In the genomic region with DNA sequence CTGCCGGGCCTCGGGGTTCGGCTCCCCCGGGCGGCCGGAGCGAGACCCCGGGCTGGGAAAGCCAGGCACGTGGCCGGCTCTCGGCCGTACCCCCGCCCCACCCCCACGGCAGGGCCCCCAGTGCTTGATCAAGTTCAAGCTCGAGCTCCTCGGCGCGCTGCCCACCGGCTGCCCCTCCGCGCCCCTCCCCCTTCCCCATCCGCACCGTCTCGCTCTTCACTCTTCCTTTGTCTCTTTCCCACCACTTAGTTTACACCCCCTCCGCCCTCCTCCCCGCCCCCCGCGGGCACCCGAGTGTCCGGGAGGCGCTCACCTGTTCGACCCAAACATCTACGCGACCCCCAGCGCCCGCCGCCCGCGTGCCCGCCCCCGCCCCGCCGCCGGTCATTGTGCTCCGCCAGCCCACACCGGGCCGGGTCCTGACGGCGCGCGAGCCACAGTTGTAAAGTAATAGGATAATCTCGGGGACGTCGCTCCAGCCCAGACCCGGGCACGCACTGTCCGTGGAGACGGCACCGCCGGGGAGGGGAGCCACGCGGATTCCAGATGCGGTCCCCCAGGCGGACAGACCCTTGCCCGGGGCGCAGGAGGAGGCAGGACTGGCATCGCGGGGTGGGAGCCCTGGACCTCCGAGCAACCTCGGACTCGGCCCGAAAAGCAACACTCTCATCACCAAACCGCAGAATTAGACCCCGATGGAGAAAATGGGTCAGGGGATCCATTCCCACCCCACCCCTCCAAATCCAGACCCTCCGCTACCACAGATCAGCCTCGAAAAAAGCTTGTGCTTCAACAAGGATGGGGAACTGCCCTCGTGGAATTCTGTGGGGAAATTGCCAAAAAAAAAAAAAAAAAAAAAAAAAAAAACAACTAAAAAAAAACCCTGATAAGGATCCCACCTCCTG, we compare ENCODE assay signal across 8 cellular contexts.
A peak's percentile ranks its signal among the peaks of the same experiment; 100 is the strongest.
DNase-seq lines count a peak whose midpoint lies in the region; ATAC-seq and TF ChIP-seq lines count a peak whose summit lies in the region.

No MANE protein-coding gene starts in this region.

- ATAC-seq in HG02938 (IDR thresholded peaks at IDR 0.05; ENCODE audit: unreplicated experiment), result no peak
- no peak for ATAC-seq in HG03135 (IDR thresholded peaks at IDR 0.05; ENCODE audit: unreplicated experiment)

- peaks cover 41% of the 10 kb centered on the region for H3K4me1 Mint-ChIP-seq in brain

- no peaks in the 10 kb centered on the region for H3K36me3 ChIP-seq in kidney epithelial cell (ENCODE audit: control insufficient read depth, insufficient read depth, low read length)

- H3K36me3 Mint-ChIP-seq in brain, result peaks cover 12% of the 10 kb centered on the region

- peak overlapping the region; percentile 96 to 99 (median 98) for H3K27ac Mint-ChIP-seq in brain

- H3K4me3 Mint-ChIP-seq in brain, result peak overlapping the region; percentile 87 to 97 (median 91)

- TF ChIP-seq CTCF in brain (conservative IDR thresholded peaks at IDR 0.05), result no peak
- TF ChIP-seq CTCF in kidney epithelial cell (IDR thresholded peaks at IDR 0.05; ENCODE audit: insufficient read depth, low read length, poor library complexity, severe bottlenecking), result no peak

- H3K4me3 ChIP-seq in kidney epithelial cell (ENCODE audit: low read depth, low read length), result peak overlapping the region; percentile 57

- H3K27me3 ChIP-seq in kidney epithelial cell (ENCODE audit: control insufficient read depth, insufficient read depth, low read length), result peaks cover 3% of the 10 kb centered on the region

- H3K9me3 Mint-ChIP-seq in brain, result peaks cover 0 to 13% (median 0%) of the 10 kb centered on the region in 5 experiments

- DNase-seq in activated effector memory CD4-positive, alpha-beta T cell treated with anti-CD3 and anti-CD28 coated beads, Interleukin-2, amount 50 U/mL, for 16 hours, result peak; percentile 78
- no peak for DNase-seq in activated effector memory CD4-positive, alpha-beta T cell treated with Interleukin-2 at 50 U/mL for 16 hours
- DNase-seq in SK-N-DZ (ENCODE audit: low spot score), result peak; percentile 64
- DNase-seq in kidney epithelial cell (ENCODE audit: low read depth), result no peak
- DNase-seq in stimulated activated CD4-positive, alpha-beta T cell treated with anti-CD3 and anti-CD28 coated beads, Interleukin-4, amount 100 ng/mL, for 24 hours, result peak; percentile 23

- H3K27me3 Mint-ChIP-seq in brain, result no peaks in the 10 kb centered on the region

Comparison
In these comparisons a context has a peak if more than half of its experiments do, and no peak if none do; other contexts are left out.
1. DNase-seq: peak in activated effector memory CD4-positive, alpha-beta T cell treated with anti-CD3 and anti-CD28 coated beads, Interleukin-2, amount 50 U/mL, for 16 hours (single experiment), SK-N-DZ (single experiment) and stimulated activated CD4-positive, alpha-beta T cell treated with anti-CD3 and anti-CD28 coated beads, Interleukin-4, amount 100 ng/mL, for 24 hours (single experiment); none in activated effector memory CD4-positive, alpha-beta T cell treated with Interleukin-2 at 50 U/mL for 16 hours (single experiment) and kidney epithelial cell (single experiment).